21 cellular contexts compared by ENCODE assay signal in genomic region chr7:104442461-104442860, GRCh38.
"Had no signal": no experiment of that assay in that cellular context is flagged by ENCODE, and none has a peak within 500 bp of the region (broad histone marks: within the 10 kb centered on the region; RNA-seq: fewer than 3 reads in every experiment).

No MANE protein-coding gene starts in this region.

- H3K4me3 ChIP-seq: coronary artery, esophagus squamous epithelium, lower lobe of right lung, mucosa of descending colon, neural progenitor cell, right lobe of liver, suprapubic skin, transverse colon, upper lobe of right lung, uterus had no signal

- H3K9me3 ChIP-seq: esophagus squamous epithelium, lower lobe of right lung, mucosa of descending colon, right lobe of liver, transverse colon, upper lobe of right lung, uterus had no signal

- H3K36me3 ChIP-seq: esophagus squamous epithelium, lower lobe of right lung, neural progenitor cell, right lobe of liver, suprapubic skin, transverse colon, upper lobe of right lung, uterus had no signal

- DNase-seq: dermis blood vessel endothelial cell; effector memory CD4-positive, alpha-beta T cell; esophagus squamous epithelium; hypothalamus; immature natural killer cell; left ventricle myocardium superior; lower lobe of right lung; mucosa of descending colon; naive B cell; right lobe of liver; small intestine; stimulated activated CD4-positive, alpha-beta T cell treated with anti-CD3 and anti-CD28 coated beads, Interleukin-15, amount 100 ng/mL, for 24 hours; stimulated activated CD4-positive, alpha-beta T cell treated with anti-CD3 and anti-CD28 coated beads, Interleukin-2, amount 100 ng/mL, for 48 hours; stimulated activated naive B cell treated with anti-CD40 and anti-IgM and Interleukin-4, amounts not matched to agents 10 μg/mL and 1 μg/mL and 100 μg/mL, for 72 hours; transverse colon; upper lobe of right lung; uterus had no signal

- H3K27ac ChIP-seq: coronary artery, esophagus squamous epithelium, lower lobe of right lung, neural progenitor cell, parathyroid adenoma, right lobe of liver, suprapubic skin, transverse colon, upper lobe of right lung, uterus had no signal

- H3K4me1 ChIP-seq: esophagus squamous epithelium, lower lobe of right lung, neural progenitor cell, parathyroid adenoma, right lobe of liver, suprapubic skin, transverse colon, upper lobe of right lung, uterus had no signal

- H3K27me3 ChIP-seq: esophagus squamous epithelium, neural progenitor cell, right lobe of liver, suprapubic skin, transverse colon, upper lobe of right lung, uterus had no signal
